ENCODE assay signal across 23 cellular contexts in the genomic region with DNA sequence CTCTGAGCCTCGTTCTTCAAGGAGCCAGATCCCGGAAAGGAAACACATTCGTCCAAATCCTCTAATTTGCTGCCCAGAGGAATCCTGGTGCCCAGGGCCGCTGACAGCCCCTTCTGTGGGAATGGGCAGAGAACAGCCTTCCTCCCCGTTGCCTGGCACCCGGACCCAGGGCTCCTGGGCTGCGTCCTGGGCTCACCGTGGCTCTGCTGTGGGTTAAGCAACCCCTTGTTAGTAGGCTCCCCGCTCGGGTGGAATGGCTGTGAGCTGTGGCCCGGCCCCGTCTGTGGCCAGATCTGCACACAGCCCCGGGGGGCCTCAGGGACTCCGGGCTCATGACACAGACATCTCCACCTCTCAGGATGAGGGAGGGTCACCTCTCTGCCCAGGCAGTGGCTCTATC.
DNase-seq lines count a peak whose midpoint lies in the region; TF ChIP-seq lines count a peak whose summit lies in the region.
"Had no signal": no experiment of that assay in that cellular context is flagged by ENCODE, and none has a peak within 500 bp of the region (broad histone marks: within the 10 kb centered on the region; RNA-seq: fewer than 3 reads in every experiment).

No MANE protein-coding gene starts in this region.

- no peak for TF ChIP-seq CTCF in endodermal cell (conservative IDR thresholded peaks at IDR 0.05)
- no peak for TF ChIP-seq CTCF in GM10266 (IDR thresholded peaks at IDR 0.05; ENCODE audit: control insufficient read depth, insufficient read depth, low read depth, missing control alignments)

- H3K27me3 ChIP-seq in H7 (ENCODE audit: control insufficient read depth, insufficient read depth, low read length) (no peaks in the 10 kb centered on the region), endodermal cell (ENCODE audit: control insufficient read depth, insufficient read depth, low read length, poor library complexity, severe bottlenecking) (no peaks in the 10 kb centered on the region)

- peaks cover 21% of the 10 kb centered on the region for H3K4me1 ChIP-seq in endodermal cell (ENCODE audit: control insufficient read depth, insufficient read depth, low read length)

- peak overlapping the region; percentile 30 for H3K27ac Mint-ChIP-seq in endodermal cell
- no peak overlapping the region for H3K27ac Mint-ChIP-seq in T-helper 2 cell treated with Interferon-gamma antibody and Interleukin-4, amounts not matched to agents 5 μg/mL and 100 μg/mL, for 36 hours
- H3K27ac Mint-ChIP-seq: CD4-positive, alpha-beta T cell had no signal

- no peaks in the 10 kb centered on the region for H3K9me3 Mint-ChIP-seq in endodermal cell
- no peaks in the 10 kb centered on the region for H3K9me3 Mint-ChIP-seq in T-helper 2 cell treated with Interferon-gamma antibody and Interleukin-4, amounts not matched to agents 5 μg/mL and 100 μg/mL, for 36 hours
- H3K9me3 Mint-ChIP-seq: CD4-positive, alpha-beta T cell had no signal

- H3K4me3 ChIP-seq in H7 (ENCODE audit: insufficient read depth, low read depth, low read length) (no peak overlapping the region), endodermal cell (ENCODE audit: low read length) (no peak overlapping the region)
- H3K4me3 ChIP-seq: BLaER1, K562, PC-9, SK-N-MC had no signal

- H3K36me3 Mint-ChIP-seq in endodermal cell (ENCODE audit: low read depth): no peaks in the 10 kb centered on the region
- H3K36me3 Mint-ChIP-seq in T-helper 2 cell treated with Interferon-gamma antibody and Interleukin-4, amounts not matched to agents 5 μg/mL and 100 μg/mL, for 36 hours (ENCODE audit: low read depth): no peaks in the 10 kb centered on the region

- no peak overlapping the region for H3K27ac ChIP-seq in endodermal cell (ENCODE audit: low read depth, low read length)
- H3K27ac ChIP-seq: BLaER1, PC-9, SK-N-MC had no signal

- H3K9me3 ChIP-seq in endodermal cell (ENCODE audit: control insufficient read depth, low read length): peaks cover 1% of the 10 kb centered on the region
- H3K9me3 ChIP-seq: BLaER1, Caco-2 had no signal

- no peak overlapping the region for H3K9ac ChIP-seq in endodermal cell (ENCODE audit: extremely low read depth, low read length, poor library complexity, severe bottlenecking)
- H3K9ac ChIP-seq: BLaER1 had no signal

- H3K36me3 ChIP-seq in H7 (replicated peaks; ENCODE audit: control insufficient read depth, insufficient read depth, low read length): no peaks in the 10 kb centered on the region
- H3K36me3 ChIP-seq in endodermal cell (ENCODE audit: control insufficient read depth, insufficient read depth, low read length): no peaks in the 10 kb centered on the region
- H3K36me3 ChIP-seq: BLaER1 had no signal

- no peak overlapping the region for H3K4me3 Mint-ChIP-seq in endodermal cell
- H3K4me3 Mint-ChIP-seq in T-helper 2 cell treated with Interferon-gamma antibody and Interleukin-4, amounts not matched to agents 5 μg/mL and 100 μg/mL, for 36 hours: no peak overlapping the region
- H3K4me3 Mint-ChIP-seq: CD4-positive, alpha-beta T cell had no signal

- peaks cover 6% of the 10 kb centered on the region for H3K27me3 Mint-ChIP-seq in endodermal cell (ENCODE audit: insufficient read depth)
- no peaks in the 10 kb centered on the region for H3K27me3 Mint-ChIP-seq in T-helper 2 cell treated with Interferon-gamma antibody and Interleukin-4, amounts not matched to agents 5 μg/mL and 100 μg/mL, for 36 hours (ENCODE audit: low read depth)

- peaks cover 12% of the 10 kb centered on the region for H3K4me1 Mint-ChIP-seq in endodermal cell
- no peaks in the 10 kb centered on the region for H3K4me1 Mint-ChIP-seq in T-helper 2 cell treated with Interferon-gamma antibody and Interleukin-4, amounts not matched to agents 5 μg/mL and 100 μg/mL, for 36 hours (ENCODE audit: low read depth)

- DNase-seq in H7: peak; percentile 63
- peak in 43 of 58 donors; percentile 19 to 84 (median 55) for DNase-seq in anterior cingulate cortex (lab: John Stamatoyannopoulos, UW)
- DNase-seq in endodermal cell: no peak
- DNase-seq in nucleus accumbens (lab: John Stamatoyannopoulos, UW): peak in 33 of 56 donors; percentile 13 to 77 (median 43)
- DNase-seq in HPDE6-E6E7 (ENCODE audit: extremely low spot score): no peak
- no peak for DNase-seq in T-helper 2 cell treated with Interferon-gamma antibody and Interleukin-4, amounts not matched to agents 5 μg/mL and 100 μg/mL, for 36 hours (ENCODE audit: low spot score)
- DNase-seq in GM10266 (ENCODE audit: extremely low spot score): no peak
- DNase-seq: Caco-2; CD4-positive, alpha-beta T cell; DMS 273 treated with DMSO at 0.1 percent for 48 hours; MM.1S; NCI-H1048; NCI-H1436 treated with DMSO at 0.1 percent for 48 hours; NCI-H2029; NCI-H226; NCI-H510A treated with DMSO at 0.1 percent for 48 hours; NCI-H748 treated with DMSO at 0.1 percent for 48 hours; PC-9; RPMI8226; SHP77 treated with DMSO at 0.1 percent for 48 hours had no signal

- 90 to 92% methylated on average over 4 to 14 of the region's 14 CpGs for WGBS in endodermal cell (ENCODE audit: insufficient coverage in 1 of 2, insufficient read length in 1 of 2), 2 experiments

Comparison
In these comparisons a context has a peak if more than half of its experiments do, and no peak if none do; other contexts are left out.
1. DNase-seq: peak in H7 (single experiment), anterior cingulate cortex (43 of 58) and nucleus accumbens (33 of 56); none in endodermal cell (single experiment), HPDE6-E6E7 (single experiment), T-helper 2 cell treated with Interferon-gamma antibody and Interleukin-4, amounts not matched to agents 5 μg/mL and 100 μg/mL, for 36 hours (single experiment) and GM10266 (single experiment).